Comparison of ENCODE assay signal across 1 cellular context in the genomic region with DNA sequence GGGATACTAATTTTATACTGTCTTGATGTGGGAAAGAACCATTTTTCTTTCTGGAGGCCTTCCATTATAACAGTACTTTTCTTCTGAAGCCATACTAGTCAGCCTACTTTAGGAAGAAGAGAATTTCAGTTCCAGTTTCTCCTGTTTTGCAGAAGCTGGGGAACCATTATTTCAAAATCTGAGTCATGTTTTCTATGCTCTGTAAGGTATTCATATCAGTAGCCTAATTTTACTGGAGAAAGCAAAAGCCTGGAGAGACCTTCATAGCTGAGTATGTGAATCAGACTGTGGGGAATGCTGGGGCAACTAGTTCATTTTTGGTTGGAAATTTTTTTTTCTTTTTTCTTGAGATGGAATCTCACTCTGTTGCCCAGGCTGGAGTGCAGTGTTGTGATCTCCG.
TF ChIP-seq lines count a peak whose summit lies in the region.

No MANE protein-coding gene starts in this region.

TF ChIP-seq in GM23338, 12 proteins besides CTCF, POLR2A, EP300 and RAD21 (continued from another document):
- TF ChIP-seq, protein P1, sequence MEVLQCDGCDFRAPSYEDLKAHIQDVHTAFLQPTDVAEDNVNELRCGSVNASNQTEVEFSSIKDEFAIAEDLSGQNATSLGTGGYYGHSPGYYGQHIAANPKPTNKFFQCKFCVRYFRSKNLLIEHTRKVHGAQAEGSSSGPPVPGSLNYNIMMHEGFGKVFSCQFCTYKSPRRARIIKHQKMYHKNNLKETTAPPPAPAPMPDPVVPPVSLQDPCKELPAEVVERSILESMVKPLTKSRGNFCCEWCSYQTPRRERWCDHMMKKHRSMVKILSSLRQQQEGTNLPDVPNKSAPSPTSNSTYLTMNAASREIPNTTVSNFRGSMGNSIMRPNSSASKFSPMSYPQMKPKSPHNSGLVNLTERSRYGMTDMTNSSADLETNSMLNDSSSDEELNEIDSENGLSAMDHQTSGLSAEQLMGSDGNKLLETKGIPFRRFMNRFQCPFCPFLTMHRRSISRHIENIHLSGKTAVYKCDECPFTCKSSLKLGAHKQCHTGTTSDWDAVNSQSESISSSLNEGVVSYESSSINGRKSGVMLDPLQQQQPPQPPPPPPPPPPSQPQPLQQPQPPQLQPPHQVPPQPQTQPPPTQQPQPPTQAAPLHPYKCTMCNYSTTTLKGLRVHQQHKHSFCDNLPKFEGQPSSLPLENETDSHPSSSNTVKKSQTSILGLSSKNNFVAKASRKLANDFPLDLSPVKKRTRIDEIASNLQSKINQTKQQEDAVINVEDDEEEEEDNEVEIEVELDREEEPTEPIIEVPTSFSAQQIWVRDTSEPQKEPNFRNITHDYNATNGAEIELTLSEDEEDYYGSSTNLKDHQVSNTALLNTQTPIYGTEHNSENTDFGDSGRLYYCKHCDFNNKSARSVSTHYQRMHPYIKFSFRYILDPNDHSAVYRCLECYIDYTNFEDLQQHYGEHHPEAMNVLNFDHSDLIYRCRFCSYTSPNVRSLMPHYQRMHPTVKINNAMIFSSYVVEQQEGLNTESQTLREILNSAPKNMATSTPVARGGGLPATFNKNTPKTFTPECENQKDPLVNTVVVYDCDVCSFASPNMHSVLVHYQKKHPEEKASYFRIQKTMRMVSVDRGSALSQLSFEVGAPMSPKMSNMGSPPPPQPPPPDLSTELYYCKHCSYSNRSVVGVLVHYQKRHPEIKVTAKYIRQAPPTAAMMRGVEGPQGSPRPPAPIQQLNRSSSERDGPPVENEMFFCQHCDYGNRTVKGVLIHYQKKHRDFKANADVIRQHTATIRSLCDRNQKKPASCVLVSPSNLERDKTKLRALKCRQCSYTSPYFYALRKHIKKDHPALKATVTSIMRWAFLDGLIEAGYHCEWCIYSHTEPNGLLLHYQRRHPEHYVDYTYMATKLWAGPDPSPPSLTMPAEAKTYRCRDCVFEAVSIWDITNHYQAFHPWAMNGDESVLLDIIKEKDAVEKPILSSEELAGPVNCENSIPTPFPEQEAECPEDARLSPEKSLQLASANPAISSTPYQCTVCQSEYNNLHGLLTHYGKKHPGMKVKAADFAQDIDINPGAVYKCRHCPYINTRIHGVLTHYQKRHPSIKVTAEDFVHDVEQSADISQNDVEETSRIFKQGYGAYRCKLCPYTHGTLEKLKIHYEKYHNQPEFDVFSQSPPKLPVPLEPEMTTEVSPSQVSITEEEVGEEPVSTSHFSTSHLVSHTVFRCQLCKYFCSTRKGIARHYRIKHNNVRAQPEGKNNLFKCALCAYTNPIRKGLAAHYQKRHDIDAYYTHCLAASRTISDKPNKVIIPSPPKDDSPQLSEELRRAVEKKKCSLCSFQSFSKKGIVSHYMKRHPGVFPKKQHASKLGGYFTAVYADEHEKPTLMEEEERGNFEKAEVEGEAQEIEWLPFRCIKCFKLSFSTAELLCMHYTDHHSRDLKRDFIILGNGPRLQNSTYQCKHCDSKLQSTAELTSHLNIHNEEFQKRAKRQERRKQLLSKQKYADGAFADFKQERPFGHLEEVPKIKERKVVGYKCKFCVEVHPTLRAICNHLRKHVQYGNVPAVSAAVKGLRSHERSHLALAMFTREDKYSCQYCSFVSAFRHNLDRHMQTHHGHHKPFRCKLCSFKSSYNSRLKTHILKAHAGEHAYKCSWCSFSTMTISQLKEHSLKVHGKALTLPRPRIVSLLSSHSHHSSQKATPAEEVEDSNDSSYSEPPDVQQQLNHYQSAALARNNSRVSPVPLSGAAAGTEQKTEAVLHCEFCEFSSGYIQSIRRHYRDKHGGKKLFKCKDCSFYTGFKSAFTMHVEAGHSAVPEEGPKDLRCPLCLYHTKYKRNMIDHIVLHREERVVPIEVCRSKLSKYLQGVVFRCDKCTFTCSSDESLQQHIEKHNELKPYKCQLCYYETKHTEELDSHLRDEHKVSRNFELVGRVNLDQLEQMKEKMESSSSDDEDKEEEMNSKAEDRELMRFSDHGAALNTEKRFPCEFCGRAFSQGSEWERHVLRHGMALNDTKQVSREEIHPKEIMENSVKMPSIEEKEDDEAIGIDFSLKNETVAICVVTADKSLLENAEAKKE (CRISPR knock-in tag; IDR thresholded peaks at IDR 0.05): no peak
- TF ChIP-seq EZH2 (IDR thresholded peaks at IDR 0.05; ENCODE audit: low read depth, unreplicated experiment) (no peak), JUNB (IDR thresholded peaks at IDR 0.05; ENCODE audit: unreplicated experiment) (no peak), CREB1 (CRISPR knock-in tag; IDR thresholded peaks at IDR 0.05; ENCODE audit: low read depth) (no peak), POLR2AphosphoS5 (IDR thresholded peaks at IDR 0.05; ENCODE audit: low read depth) (no peak)
